In the genomic region with DNA sequence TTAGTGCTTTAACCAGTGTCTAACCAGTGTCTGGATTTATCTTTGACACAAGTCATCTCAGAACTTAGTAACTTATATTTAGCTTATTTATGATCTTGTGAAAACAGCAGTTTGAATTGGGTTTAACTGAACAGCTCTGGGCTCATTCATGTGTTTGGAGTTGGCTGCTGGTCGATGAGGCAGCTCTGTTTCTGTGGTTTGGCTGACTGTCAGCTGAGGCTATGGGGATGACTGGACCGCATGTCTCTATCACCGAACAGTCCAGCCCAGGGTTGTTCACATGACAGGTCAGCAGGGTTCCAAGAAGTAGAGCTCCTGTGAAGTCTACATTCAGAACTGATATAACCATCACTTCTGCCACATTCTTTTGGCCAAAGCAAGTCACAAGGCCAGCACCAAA, we compare ENCODE assay signal across 9 cellular contexts. TPM values are rescaled to one million over a fixed set of nuclear protein-coding genes. Genes with fewer than 3 reads are reported as not detected.
A peak's percentile ranks its signal among the peaks of the same experiment; 100 is the strongest.
DNase-seq lines count a peak whose midpoint lies in the region; ATAC-seq lines count a peak whose summit lies in the region.
"Had no signal": no experiment of that assay in that cellular context is flagged by ENCODE, and none has a peak within 500 bp of the region (broad histone marks: within the 10 kb centered on the region; RNA-seq: fewer than 3 reads in every experiment).

No MANE protein-coding gene starts in this region.

- peak; percentile 82 for ATAC-seq in GM19468 (IDR thresholded peaks at IDR 0.05; ENCODE audit: extremely low read depth, unreplicated experiment)
- ATAC-seq in HG03432 (IDR thresholded peaks at IDR 0.05; ENCODE audit: unreplicated experiment) = peak; percentile 98
- ATAC-seq in sciatic nerve = peak; percentile 87

- in situ Hi-C loops in KBM-7 (cut with MboI; ENCODE audit: low pct_unique_long_range_greater_than_20kb, low sequenced_read_pairs) = no loop called here

- intact Hi-C loops in sciatic nerve (cut with DNase I) = no loop called here

- DNase-seq in COLO829 (ENCODE audit: low spot score) = peak; percentile 77
- DNase-seq in brain pericyte (ENCODE audit: low read depth, low spot score) = peak; percentile 67
- DNase-seq in sciatic nerve (ENCODE audit: low spot score) = peak; percentile 65
- DNase-seq in NCI-H2081 treated with DMSO at 0.1 percent for 48 hours (lab: John Stamatoyannopoulos, UW) = no peak
- no peak for DNase-seq in NCI-H1092 (lab: John Stamatoyannopoulos, UW)
- no peak for DNase-seq in KBM-7
- DNase-seq: right lobe of liver had no signal

RNA-seq across cellular contexts. Expression of gene C21orf91, which starts 29.1 kb away (rescaled TPM):
- 24.4 TPM for total RNA-seq in sciatic nerve

Comparison
In these comparisons a context has a peak if more than half of its experiments do, and no peak if none do; other contexts are left out.
1. DNase-seq: peak in COLO829 (single experiment), brain pericyte (single experiment) and sciatic nerve (single experiment); none in NCI-H2081 treated with DMSO at 0.1 percent for 48 hours (single experiment), NCI-H1092 (single experiment) and KBM-7 (single experiment).
2. Peak in every context shown above with its lines, with median percentiles within 50 percentile points of each other: ATAC-seq.